ENCODE assay signal across 1 cellular context in the genomic region with DNA sequence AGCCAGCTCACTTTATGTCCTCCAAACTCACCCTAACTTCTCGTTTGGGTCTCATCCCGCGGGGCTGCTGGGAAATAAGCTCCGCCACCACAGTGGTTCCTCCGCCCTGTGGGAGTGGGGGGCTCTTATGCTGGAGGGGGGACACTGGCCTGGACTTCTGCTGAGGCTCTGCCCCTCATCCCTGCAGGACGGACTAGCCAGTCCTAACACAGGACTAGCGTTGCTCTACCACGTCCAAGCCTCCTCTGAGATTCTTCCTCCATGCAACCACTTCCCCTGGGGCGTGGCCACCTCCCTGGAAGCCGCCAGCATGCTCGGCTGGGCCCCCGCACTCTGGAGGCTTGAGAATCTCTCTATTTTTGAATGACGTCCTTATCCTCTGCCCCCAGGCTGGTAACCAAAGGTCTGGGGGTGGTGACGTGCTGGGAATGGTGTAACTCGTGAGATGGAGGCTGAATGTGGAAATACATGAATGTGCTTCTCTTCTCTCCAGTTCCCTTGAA.
TF ChIP-seq lines count a peak whose summit lies in the region.

No MANE protein-coding gene starts in this region.

TF ChIP-seq in HepG2, 621 proteins besides CTCF, POLR2A, EP300 and RAD21:
- no peak for TF ChIP-seq WIZ (CRISPR knock-in tag; IDR thresholded peaks at IDR 0.05)
- 0 out of 2 replicates have a peak, but pooled peaks have one; percentile 38 for TF ChIP-seq TARDBP (CRISPR knock-in tag; IDR thresholded peaks at IDR 0.05)
- no peak for TF ChIP-seq ZNF605 (CRISPR knock-in tag; IDR thresholded peaks at IDR 0.05)
- TF ChIP-seq, protein P1, sequence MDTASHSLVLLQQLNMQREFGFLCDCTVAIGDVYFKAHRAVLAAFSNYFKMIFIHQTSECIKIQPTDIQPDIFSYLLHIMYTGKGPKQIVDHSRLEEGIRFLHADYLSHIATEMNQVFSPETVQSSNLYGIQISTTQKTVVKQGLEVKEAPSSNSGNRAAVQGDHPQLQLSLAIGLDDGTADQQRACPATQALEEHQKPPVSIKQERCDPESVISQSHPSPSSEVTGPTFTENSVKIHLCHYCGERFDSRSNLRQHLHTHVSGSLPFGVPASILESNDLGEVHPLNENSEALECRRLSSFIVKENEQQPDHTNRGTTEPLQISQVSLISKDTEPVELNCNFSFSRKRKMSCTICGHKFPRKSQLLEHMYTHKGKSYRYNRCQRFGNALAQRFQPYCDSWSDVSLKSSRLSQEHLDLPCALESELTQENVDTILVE (CRISPR knock-in tag; IDR thresholded peaks at IDR 0.05) = no peak
- TF ChIP-seq TBX2 (CRISPR knock-in tag; IDR thresholded peaks at IDR 0.05; ENCODE audit: borderline replicate concordance) = 0 out of 2 replicates have a peak, but pooled peaks have one; percentile 39
- TF ChIP-seq SRSF1 (optimal IDR thresholded peaks at IDR 0.05; ENCODE audit: low read depth, low read length) = peak; percentile 53
- peak; percentile 32; the same call in 1 of the 2 replicates for TF ChIP-seq ZNF143 (CRISPR knock-in tag; IDR thresholded peaks at IDR 0.05)
- TF ChIP-seq ZSCAN31 (CRISPR knock-in tag; IDR thresholded peaks at IDR 0.05; ENCODE audit: low read depth) = 0 out of 2 replicates have a peak, but pooled peaks have one; percentile 23
- TF ChIP-seq RFXANK (CRISPR knock-in tag; IDR thresholded peaks at IDR 0.05) = no peak
- TF ChIP-seq HMG20B (CRISPR knock-in tag; conservative IDR thresholded peaks at IDR 0.05) = no peak
- 0 out of 2 replicates have a peak, but pooled peaks have one; percentile 37 for TF ChIP-seq ARNT2 (CRISPR knock-in tag; IDR thresholded peaks at IDR 0.05; ENCODE audit: low read depth)
- TF ChIP-seq, protein P2, sequence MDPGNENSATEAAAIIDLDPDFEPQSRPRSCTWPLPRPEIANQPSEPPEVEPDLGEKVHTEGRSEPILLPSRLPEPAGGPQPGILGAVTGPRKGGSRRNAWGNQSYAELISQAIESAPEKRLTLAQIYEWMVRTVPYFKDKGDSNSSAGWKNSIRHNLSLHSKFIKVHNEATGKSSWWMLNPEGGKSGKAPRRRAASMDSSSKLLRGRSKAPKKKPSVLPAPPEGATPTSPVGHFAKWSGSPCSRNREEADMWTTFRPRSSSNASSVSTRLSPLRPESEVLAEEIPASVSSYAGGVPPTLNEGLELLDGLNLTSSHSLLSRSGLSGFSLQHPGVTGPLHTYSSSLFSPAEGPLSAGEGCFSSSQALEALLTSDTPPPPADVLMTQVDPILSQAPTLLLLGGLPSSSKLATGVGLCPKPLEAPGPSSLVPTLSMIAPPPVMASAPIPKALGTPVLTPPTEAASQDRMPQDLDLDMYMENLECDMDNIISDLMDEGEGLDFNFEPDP (CRISPR knock-in tag; conservative IDR thresholded peaks at IDR 0.05) = no peak
- TF ChIP-seq SATB2 (CRISPR knock-in tag; IDR thresholded peaks at IDR 0.05) = no peak
- TF ChIP-seq ZFYVE20 (CRISPR knock-in tag; IDR thresholded peaks at IDR 0.05; ENCODE audit: borderline replicate concordance, low read depth) = no peak
- TF ChIP-seq NFRKB (IDR thresholded peaks at IDR 0.05) = no peak
- TF ChIP-seq ZNF788 (CRISPR knock-in tag; IDR thresholded peaks at IDR 0.05; ENCODE audit: borderline replicate concordance) = 0 out of 2 replicates have a peak, but pooled peaks have one; percentile 36
- TF ChIP-seq MTA3 (CRISPR knock-in tag; IDR thresholded peaks at IDR 0.05) = no peak
- TF ChIP-seq ZFX (CRISPR knock-in tag; IDR thresholded peaks at IDR 0.05; ENCODE audit: low read depth) = peak; percentile 31; the same call in 1 of the 2 replicates
- peak; percentile 62; the same call in 1 of the 2 replicates for TF ChIP-seq ZNF550 (CRISPR knock-in tag; IDR thresholded peaks at IDR 0.05; ENCODE audit: borderline replicate concordance)
- no peak for TF ChIP-seq MTF1 (CRISPR knock-in tag; IDR thresholded peaks at IDR 0.05)
- no peak for TF ChIP-seq ZNF335 (CRISPR knock-in tag; IDR thresholded peaks at IDR 0.05)
- TF ChIP-seq ATF7 (IDR thresholded peaks at IDR 0.05) = no peak
- 0 out of 2 replicates have a peak, but pooled peaks have one; percentile 24 for TF ChIP-seq ATF7 (CRISPR knock-in tag; IDR thresholded peaks at IDR 0.05)
- TF ChIP-seq, protein P3, sequence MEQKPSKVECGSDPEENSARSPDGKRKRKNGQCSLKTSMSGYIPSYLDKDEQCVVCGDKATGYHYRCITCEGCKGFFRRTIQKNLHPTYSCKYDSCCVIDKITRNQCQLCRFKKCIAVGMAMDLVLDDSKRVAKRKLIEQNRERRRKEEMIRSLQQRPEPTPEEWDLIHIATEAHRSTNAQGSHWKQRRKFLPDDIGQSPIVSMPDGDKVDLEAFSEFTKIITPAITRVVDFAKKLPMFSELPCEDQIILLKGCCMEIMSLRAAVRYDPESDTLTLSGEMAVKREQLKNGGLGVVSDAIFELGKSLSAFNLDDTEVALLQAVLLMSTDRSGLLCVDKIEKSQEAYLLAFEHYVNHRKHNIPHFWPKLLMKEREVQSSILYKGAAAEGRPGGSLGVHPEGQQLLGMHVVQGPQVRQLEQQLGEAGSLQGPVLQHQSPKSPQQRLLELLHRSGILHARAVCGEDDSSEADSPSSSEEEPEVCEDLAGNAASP (CRISPR knock-in tag; IDR thresholded peaks at IDR 0.05; ENCODE audit: borderline replicate concordance) = no peak
- TF ChIP-seq, protein P4, sequence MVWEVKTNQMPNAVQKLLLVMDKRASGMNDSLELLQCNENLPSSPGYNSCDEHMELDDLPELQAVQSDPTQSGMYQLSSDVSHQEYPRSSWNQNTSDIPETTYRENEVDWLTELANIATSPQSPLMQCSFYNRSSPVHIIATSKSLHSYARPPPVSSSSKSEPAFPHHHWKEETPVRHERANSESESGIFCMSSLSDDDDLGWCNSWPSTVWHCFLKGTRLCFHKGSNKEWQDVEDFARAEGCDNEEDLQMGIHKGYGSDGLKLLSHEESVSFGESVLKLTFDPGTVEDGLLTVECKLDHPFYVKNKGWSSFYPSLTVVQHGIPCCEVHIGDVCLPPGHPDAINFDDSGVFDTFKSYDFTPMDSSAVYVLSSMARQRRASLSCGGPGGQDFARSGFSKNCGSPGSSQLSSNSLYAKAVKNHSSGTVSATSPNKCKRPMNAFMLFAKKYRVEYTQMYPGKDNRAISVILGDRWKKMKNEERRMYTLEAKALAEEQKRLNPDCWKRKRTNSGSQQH (CRISPR knock-in tag; IDR thresholded peaks at IDR 0.05; ENCODE audit: low read depth) = no peak
- TF ChIP-seq EED (CRISPR knock-in tag; IDR thresholded peaks at IDR 0.05) = no peak
- peak; percentile 27; the same call in 1 of the 2 replicates for TF ChIP-seq REPIN1 (CRISPR knock-in tag; IDR thresholded peaks at IDR 0.05; ENCODE audit: borderline replicate concordance, low read depth)
- no peak for TF ChIP-seq CBX2 (IDR thresholded peaks at IDR 0.05; ENCODE audit: low read depth, low read length)
- TF ChIP-seq CBX2 (CRISPR knock-in tag; IDR thresholded peaks at IDR 0.05; ENCODE audit: low read depth) = no peak
- no peak for TF ChIP-seq CENPT (CRISPR knock-in tag; IDR thresholded peaks at IDR 0.05; ENCODE audit: low read depth)
- TF ChIP-seq SOX5 (CRISPR knock-in tag; IDR thresholded peaks at IDR 0.05; ENCODE audit: borderline replicate concordance) = no peak
- no peak; the same call in 1 of the 2 replicates for TF ChIP-seq POLR2G (IDR thresholded peaks at IDR 0.05; ENCODE audit: low read depth, low read length)
- no peak for TF ChIP-seq ZNF235 (CRISPR knock-in tag; IDR thresholded peaks at IDR 0.05; ENCODE audit: borderline replicate concordance)
- TF ChIP-seq ZBTB38 (CRISPR knock-in tag; IDR thresholded peaks at IDR 0.05) = peak; percentile 80
- TF ChIP-seq IKZF4 (CRISPR knock-in tag; IDR thresholded peaks at IDR 0.05; ENCODE audit: borderline replicate concordance, low read depth, not compliant biosample characterization) = no peak
- TF ChIP-seq NRL (CRISPR knock-in tag; IDR thresholded peaks at IDR 0.05; ENCODE audit: borderline replicate concordance) = no peak
- no peak for TF ChIP-seq ZNF616 (CRISPR knock-in tag; IDR thresholded peaks at IDR 0.05; ENCODE audit: low read depth)
- TF ChIP-seq ZNF329 (CRISPR knock-in tag; IDR thresholded peaks at IDR 0.05; ENCODE audit: low read depth) = peak; percentile 32; the same call in 1 of the 2 replicates
- TF ChIP-seq, protein P5, sequence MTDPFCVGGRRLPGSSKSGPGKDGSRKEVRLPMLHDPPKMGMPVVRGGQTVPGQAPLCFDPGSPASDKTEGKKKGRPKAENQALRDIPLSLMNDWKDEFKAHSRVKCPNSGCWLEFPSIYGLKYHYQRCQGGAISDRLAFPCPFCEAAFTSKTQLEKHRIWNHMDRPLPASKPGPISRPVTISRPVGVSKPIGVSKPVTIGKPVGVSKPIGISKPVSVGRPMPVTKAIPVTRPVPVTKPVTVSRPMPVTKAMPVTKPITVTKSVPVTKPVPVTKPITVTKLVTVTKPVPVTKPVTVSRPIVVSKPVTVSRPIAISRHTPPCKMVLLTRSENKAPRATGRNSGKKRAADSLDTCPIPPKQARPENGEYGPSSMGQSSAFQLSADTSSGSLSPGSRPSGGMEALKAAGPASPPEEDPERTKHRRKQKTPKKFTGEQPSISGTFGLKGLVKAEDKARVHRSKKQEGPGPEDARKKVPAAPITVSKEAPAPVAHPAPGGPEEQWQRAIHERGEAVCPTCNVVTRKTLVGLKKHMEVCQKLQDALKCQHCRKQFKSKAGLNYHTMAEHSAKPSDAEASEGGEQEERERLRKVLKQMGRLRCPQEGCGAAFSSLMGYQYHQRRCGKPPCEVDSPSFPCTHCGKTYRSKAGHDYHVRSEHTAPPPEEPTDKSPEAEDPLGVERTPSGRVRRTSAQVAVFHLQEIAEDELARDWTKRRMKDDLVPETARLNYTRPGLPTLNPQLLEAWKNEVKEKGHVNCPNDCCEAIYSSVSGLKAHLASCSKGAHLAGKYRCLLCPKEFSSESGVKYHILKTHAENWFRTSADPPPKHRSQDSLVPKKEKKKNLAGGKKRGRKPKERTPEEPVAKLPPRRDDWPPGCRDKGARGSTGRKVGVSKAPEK (CRISPR knock-in tag; IDR thresholded peaks at IDR 0.05; ENCODE audit: borderline replicate concordance) = peak; percentile 17; the same call in 1 of the 2 replicates
- no peak for TF ChIP-seq GTF2F1 (IDR thresholded peaks at IDR 0.05; ENCODE audit: low read length)
- TF ChIP-seq AHR (CRISPR knock-in tag; IDR thresholded peaks at IDR 0.05) = 0 out of 2 replicates have a peak, but pooled peaks have one; percentile 40
- peak; percentile 44; the same call in 1 of the 2 replicates for TF ChIP-seq ZNF891 (CRISPR knock-in tag; IDR thresholded peaks at IDR 0.05)
- TF ChIP-seq, protein P6, sequence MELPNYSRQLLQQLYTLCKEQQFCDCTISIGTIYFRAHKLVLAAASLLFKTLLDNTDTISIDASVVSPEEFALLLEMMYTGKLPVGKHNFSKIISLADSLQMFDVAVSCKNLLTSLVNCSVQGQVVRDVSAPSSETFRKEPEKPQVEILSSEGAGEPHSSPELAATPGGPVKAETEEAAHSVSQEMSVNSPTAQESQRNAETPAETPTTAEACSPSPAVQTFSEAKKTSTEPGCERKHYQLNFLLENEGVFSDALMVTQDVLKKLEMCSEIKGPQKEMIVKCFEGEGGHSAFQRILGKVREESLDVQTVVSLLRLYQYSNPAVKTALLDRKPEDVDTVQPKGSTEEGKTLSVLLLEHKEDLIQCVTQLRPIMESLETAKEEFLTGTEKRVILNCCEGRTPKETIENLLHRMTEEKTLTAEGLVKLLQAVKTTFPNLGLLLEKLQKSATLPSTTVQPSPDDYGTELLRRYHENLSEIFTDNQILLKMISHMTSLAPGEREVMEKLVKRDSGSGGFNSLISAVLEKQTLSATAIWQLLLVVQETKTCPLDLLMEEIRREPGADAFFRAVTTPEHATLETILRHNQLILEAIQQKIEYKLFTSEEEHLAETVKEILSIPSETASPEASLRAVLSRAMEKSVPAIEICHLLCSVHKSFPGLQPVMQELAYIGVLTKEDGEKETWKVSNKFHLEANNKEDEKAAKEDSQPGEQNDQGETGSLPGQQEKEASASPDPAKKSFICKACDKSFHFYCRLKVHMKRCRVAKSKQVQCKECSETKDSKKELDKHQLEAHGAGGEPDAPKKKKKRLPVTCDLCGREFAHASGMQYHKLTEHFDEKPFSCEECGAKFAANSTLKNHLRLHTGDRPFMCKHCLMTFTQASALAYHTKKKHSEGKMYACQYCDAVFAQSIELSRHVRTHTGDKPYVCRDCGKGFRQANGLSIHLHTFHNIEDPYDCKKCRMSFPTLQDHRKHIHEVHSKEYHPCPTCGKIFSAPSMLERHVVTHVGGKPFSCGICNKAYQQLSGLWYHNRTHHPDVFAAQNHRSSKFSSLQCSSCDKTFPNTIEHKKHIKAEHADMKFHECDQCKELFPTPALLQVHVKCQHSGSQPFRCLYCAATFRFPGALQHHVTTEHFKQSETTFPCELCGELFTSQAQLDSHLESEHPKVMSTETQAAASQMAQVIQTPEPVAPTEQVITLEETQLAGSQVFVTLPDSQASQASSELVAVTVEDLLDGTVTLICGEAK (IDR thresholded peaks at IDR 0.05) = no peak
- TF ChIP-seq, protein P6 (CRISPR knock-in tag; IDR thresholded peaks at IDR 0.05) = peak; percentile 33; the same call in 1 of the 2 replicates
- TF ChIP-seq ZNF607 (CRISPR knock-in tag; IDR thresholded peaks at IDR 0.05; ENCODE audit: borderline replicate concordance) = no peak
- no peak for TF ChIP-seq ZNF850 (CRISPR knock-in tag; conservative IDR thresholded peaks at IDR 0.05)
- peak; percentile 39 for TF ChIP-seq MYC (CRISPR knock-in tag; IDR thresholded peaks at IDR 0.05; ENCODE audit: borderline replicate concordance)
